8 cellular contexts compared by ENCODE assay signal in the genomic region with DNA sequence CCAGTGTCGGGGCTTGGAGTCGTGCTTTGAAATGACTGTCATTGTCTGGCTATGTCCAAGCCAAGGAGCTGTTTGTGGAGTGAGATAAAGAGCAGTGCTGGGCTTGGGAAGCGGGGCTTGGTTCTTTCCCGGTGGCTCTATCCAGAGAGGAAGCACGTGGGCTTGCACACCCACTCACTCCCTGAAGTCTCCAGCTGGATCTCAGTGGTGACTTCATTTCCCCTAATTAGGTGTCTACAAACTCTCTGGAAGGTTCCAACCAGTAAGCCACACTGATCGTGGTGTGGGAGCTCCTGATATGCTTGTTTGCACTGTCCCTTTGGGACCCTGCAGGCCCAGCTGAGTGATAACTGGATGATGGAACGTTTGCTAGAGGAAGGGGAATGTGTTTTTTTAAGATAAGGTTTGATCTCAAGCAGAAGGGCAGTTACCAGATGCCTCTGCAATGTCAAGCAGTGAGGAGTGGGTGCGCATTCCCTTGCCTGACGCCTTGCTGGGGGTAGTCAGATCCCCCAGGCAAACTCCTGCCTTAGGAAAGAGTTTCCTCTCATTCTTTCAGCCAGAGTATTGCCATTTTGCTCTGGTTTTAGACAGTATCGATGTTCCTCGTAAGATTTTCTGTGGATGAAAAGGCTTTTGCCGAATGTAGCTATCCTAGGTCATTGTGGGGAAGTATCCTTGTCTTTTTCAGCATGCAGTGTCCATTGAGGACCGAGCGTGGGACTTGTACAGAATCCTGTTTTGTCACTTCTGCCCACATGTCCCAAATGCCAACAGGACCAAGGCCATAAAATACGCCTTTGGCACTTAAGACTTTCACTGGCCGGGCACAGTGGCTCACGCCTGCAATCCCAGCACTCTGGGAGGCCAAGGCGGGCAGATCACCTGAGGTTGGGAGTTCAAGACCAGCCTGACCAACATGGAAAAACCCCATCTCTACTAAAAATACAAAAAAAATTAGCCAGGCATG.
DNase-seq lines count a peak whose midpoint lies in the region; ATAC-seq and TF ChIP-seq lines count a peak whose summit lies in the region.

No MANE protein-coding gene starts in this region.

- no peaks in the 10 kb centered on the region for H3K9me2 ChIP-seq in Loucy (replicated peaks; ENCODE audit: low read depth, low read length)

- peaks cover 14% of the 10 kb centered on the region for H3K36me3 ChIP-seq in ACC112 (ENCODE audit: insufficient read depth, low read length)
- no peaks in the 10 kb centered on the region for H3K36me3 ChIP-seq in Loucy (ENCODE audit: insufficient read depth, low read length)
- H3K36me3 ChIP-seq in H7 (replicated peaks; ENCODE audit: control insufficient read depth, insufficient read depth, low read length), result no peaks in the 10 kb centered on the region

- H3K27me3 ChIP-seq in ACC112 (ENCODE audit: insufficient read depth, low read length) (no peaks in the 10 kb centered on the region), Loucy (ENCODE audit: insufficient read depth, low read length, poor library complexity, severe bottlenecking) (no peaks in the 10 kb centered on the region), H7 (ENCODE audit: control insufficient read depth, insufficient read depth, low read length) (no peaks in the 10 kb centered on the region)

- H3K4me1 ChIP-seq in ACC112 (ENCODE audit: control insufficient read depth, insufficient read depth, low read length, unreplicated experiment) (peaks cover 43% of the 10 kb centered on the region), Loucy (ENCODE audit: insufficient read depth, low read length, poor library complexity, severe bottlenecking) (peaks cover 54% of the 10 kb centered on the region)

- no peak overlapping the region for H3K4me2 ChIP-seq in Loucy (ENCODE audit: low read depth, low read length, poor library complexity, severe bottlenecking)

- no peak for ATAC-seq in GM18909 (IDR thresholded peaks at IDR 0.05; ENCODE audit: poor library complexity, unreplicated experiment)

- peak overlapping the region; percentile 3 for H2AFZ ChIP-seq in ACC112 (ENCODE audit: low read length, unreplicated experiment)
- H2AFZ ChIP-seq in Loucy (ENCODE audit: low read length), result no peak overlapping the region

- peak overlapping the region; percentile 97 for H3K27ac ChIP-seq in ACC112 (ENCODE audit: low read depth, low read length)

- no peak for TF ChIP-seq CTCF in Loucy (conservative IDR thresholded peaks at IDR 0.05; ENCODE audit: low read length)

- H3K79me2 ChIP-seq in ACC112 (ENCODE audit: control insufficient read depth, insufficient read depth, low read length, unreplicated experiment) (peaks cover 11% of the 10 kb centered on the region), Loucy (ENCODE audit: insufficient read depth, low read length) (peaks cover 12% of the 10 kb centered on the region)

- peak overlapping the region; percentile 39 for H3K9ac ChIP-seq in Loucy (ENCODE audit: low read depth, low read length, poor library complexity, severe bottlenecking)

- H3F3A ChIP-seq in Loucy (ENCODE audit: low read depth), result no peaks in the 10 kb centered on the region

- H3K4me3 ChIP-seq in ACC112 (ENCODE audit: low read depth, low read length) (peak overlapping the region; percentile 8; the same call in 1 of the 2 replicates), Loucy (ENCODE audit: low read length, poor library complexity, severe bottlenecking) (no peak overlapping the region), H7 (ENCODE audit: insufficient read depth, low read depth, low read length) (no peak overlapping the region)

- no peaks in the 10 kb centered on the region for H4K20me1 ChIP-seq in Loucy (ENCODE audit: insufficient read depth, low read length, poor library complexity, severe bottlenecking)

- DNase-seq in dermis microvascular lymphatic vessel endothelial cell (ENCODE audit: low read depth in 2 of 2), result peak; percentile 69 to 100
- DNase-seq in mesenteric fat pad (ENCODE audit: low spot score), result peak; percentile 88
- DNase-seq in NCI-H2107 treated with DMSO at 0.1 percent for 48 hours (lab: John Stamatoyannopoulos, UW; ENCODE audit: unreplicated experiment), result no peak
- no peak for DNase-seq in NCI-H1105 treated with DMSO at 0.1 percent for 48 hours (lab: John Stamatoyannopoulos, UW)
- DNase-seq in H7, result no peak

- H3K9me3 ChIP-seq in Loucy (ENCODE audit: insufficient read depth, low read depth, low read length), result no peaks in the 10 kb centered on the region

Comparison
In these comparisons a context has a peak if more than half of its experiments do, and no peak if none do; other contexts are left out.
1. DNase-seq: peak in dermis microvascular lymphatic vessel endothelial cell (2 of 2) and mesenteric fat pad (single experiment); none in NCI-H2107 treated with DMSO at 0.1 percent for 48 hours (single experiment), NCI-H1105 treated with DMSO at 0.1 percent for 48 hours (single experiment) and H7 (single experiment).